21 cellular contexts compared by ENCODE assay signal in the genomic region with DNA sequence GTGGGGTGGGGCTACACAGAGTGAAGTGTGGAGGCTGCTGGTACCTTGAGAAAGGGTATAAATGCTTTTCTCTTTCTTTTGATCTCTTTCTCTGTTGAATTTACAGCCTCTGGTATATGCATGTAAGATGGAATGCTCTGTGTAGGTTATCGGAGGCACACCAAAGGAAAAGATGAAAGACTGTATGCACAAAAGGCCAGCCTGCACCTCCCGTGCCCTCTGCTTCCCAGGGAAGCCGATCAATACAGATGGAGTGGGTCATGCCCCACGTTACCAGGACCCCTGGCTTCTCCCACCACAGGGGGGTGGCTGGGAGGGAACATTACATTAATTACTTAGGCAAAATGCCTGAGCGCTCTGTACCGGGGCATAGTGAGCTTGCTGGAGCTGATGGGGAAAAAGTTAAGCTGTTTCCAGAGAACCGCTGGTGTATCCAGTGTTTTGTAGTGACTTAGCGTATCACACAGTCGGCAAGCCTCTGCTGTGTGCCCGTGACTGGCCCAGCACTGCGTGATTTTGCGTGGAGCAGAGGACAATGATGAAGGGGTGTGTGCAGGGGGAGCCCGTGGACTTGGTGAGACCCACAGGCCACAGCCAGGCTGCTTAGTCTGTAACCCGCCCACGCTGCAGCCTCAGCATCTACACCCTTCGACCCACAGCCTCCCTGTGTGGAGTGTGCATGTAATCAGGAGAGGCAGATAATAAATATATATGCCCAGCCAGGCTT. TPM values are rescaled to one million over a fixed set of nuclear protein-coding genes. Genes with fewer than 3 reads are reported as not detected.
"Had no signal": no experiment of that assay in that cellular context is flagged by ENCODE, and none has a peak within 500 bp of the region (broad histone marks: within the 10 kb centered on the region; RNA-seq: fewer than 3 reads in every experiment).

No MANE protein-coding gene starts in this region.

- H3K27me3 ChIP-seq: cardiac muscle cell, dorsolateral prefrontal cortex, spleen, testis had no signal

- DNase-seq: activated CD4-positive, alpha-beta T cell treated with anti-CD3 and anti-CD28 coated beads for 36 hours; activated CD8-positive, alpha-beta memory T cell treated with anti-CD3 and anti-CD28 coated beads, Interleukin-2, amount 50 U/mL, for 48 hours; activated CD8-positive, alpha-beta T cell treated with anti-CD3 and anti-CD28 coated beads, Interleukin-2, amount 10 ng/mL, durations not matched to agents 7 days and 5 days; activated naive CD4-positive, alpha-beta T cell treated with anti-CD3 and anti-CD28 coated beads, Interleukin-2, amount 50 U/mL, for 16 hours; hippocampal formation; left ventricle myocardium superior; nucleus accumbens; spleen; stomach; T-helper 1 cell; testis had no signal

- H3K4me3 ChIP-seq: cardiac muscle cell, dorsolateral prefrontal cortex, SK-N-MC, spleen, stomach, testis had no signal

- H3K27ac ChIP-seq: cardiac muscle cell, dorsolateral prefrontal cortex, SK-N-MC, spleen, stomach, testis had no signal

- ATAC-seq: activated CD4-positive, alpha-beta T cell treated with anti-CD3 and anti-CD28 coated beads for 36 hours; activated CD8-positive, alpha-beta T cell treated with anti-CD3 and anti-CD28 coated beads, Interleukin-2, amount 10 ng/mL, durations not matched to agents 7 days and 5 days; esophagus mucosa; naive thymus-derived CD8-positive, alpha-beta T cell; sciatic nerve had no signal

- H3K9me3 ChIP-seq: spleen, stomach, testis had no signal

- H3K36me3 ChIP-seq: cardiac muscle cell, spleen, stomach had no signal

- H3K4me1 ChIP-seq: stomach, testis had no signal

RNA-seq across cellular contexts. Expression of a gene that starts 8.0 kb away (rescaled TPM):
- total RNA-seq: activated CD4-positive, alpha-beta T cell treated with anti-CD3 and anti-CD28 coated beads for 36 hours; activated CD8-positive, alpha-beta T cell treated with anti-CD3 and anti-CD28 coated beads, Interleukin-2, amount 10 ng/mL, durations not matched to agents 7 days and 5 days; activated T-helper 1 cell treated with anti-CD3 and anti-CD28 coated beads, Interleukin-12 subunit alpha, Interleukin-12 subunit beta, Interleukin-2, Interleukin-4 antibody, amounts not matched to agents 30 ng/mL and 10 ng/mL and 1 ng/mL, durations not matched to agents 14 hours and 24 hours and 36 hours; cardiac muscle cell; esophagus mucosa; glomerular endothelial cell; left ventricle myocardium superior; naive thymus-derived CD8-positive, alpha-beta T cell; progenitor cell of endocrine pancreas; spleen; stomach had no signal

RNA-seq across cellular contexts. Expression of a gene that starts 37.3 kb away (rescaled TPM):
- total RNA-seq: activated CD4-positive, alpha-beta T cell treated with anti-CD3 and anti-CD28 coated beads for 36 hours; activated CD8-positive, alpha-beta T cell treated with anti-CD3 and anti-CD28 coated beads, Interleukin-2, amount 10 ng/mL, durations not matched to agents 7 days and 5 days; activated T-helper 1 cell treated with anti-CD3 and anti-CD28 coated beads, Interleukin-12 subunit alpha, Interleukin-12 subunit beta, Interleukin-2, Interleukin-4 antibody, amounts not matched to agents 30 ng/mL and 10 ng/mL and 1 ng/mL, durations not matched to agents 14 hours and 24 hours and 36 hours; cardiac muscle cell; esophagus mucosa; glomerular endothelial cell; kidney epithelial cell; left ventricle myocardium superior; naive thymus-derived CD8-positive, alpha-beta T cell; progenitor cell of endocrine pancreas; spleen; stomach had no signal
